In genomic region chr17:31497431-31497830, GRCh38 we compare ENCODE assay signal across 1 cellular context.
TF ChIP-seq lines count a peak whose summit lies in the region.

No MANE protein-coding gene starts in this region.

TF ChIP-seq in HepG2, 621 proteins besides CTCF, POLR2A, EP300 and RAD21 (continued from another document):
- TF ChIP-seq, protein P1, sequence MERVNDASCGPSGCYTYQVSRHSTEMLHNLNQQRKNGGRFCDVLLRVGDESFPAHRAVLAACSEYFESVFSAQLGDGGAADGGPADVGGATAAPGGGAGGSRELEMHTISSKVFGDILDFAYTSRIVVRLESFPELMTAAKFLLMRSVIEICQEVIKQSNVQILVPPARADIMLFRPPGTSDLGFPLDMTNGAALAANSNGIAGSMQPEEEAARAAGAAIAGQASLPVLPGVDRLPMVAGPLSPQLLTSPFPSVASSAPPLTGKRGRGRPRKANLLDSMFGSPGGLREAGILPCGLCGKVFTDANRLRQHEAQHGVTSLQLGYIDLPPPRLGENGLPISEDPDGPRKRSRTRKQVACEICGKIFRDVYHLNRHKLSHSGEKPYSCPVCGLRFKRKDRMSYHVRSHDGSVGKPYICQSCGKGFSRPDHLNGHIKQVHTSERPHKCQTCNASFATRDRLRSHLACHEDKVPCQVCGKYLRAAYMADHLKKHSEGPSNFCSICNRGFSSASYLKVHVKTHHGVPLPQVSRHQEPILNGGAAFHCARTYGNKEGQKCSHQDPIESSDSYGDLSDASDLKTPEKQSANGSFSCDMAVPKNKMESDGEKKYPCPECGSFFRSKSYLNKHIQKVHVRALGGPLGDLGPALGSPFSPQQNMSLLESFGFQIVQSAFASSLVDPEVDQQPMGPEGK (CRISPR knock-in tag; IDR thresholded peaks at IDR 0.05), result 0 out of 2 replicates have a peak, but pooled peaks have one; percentile 16
- TF ChIP-seq, protein P2, sequence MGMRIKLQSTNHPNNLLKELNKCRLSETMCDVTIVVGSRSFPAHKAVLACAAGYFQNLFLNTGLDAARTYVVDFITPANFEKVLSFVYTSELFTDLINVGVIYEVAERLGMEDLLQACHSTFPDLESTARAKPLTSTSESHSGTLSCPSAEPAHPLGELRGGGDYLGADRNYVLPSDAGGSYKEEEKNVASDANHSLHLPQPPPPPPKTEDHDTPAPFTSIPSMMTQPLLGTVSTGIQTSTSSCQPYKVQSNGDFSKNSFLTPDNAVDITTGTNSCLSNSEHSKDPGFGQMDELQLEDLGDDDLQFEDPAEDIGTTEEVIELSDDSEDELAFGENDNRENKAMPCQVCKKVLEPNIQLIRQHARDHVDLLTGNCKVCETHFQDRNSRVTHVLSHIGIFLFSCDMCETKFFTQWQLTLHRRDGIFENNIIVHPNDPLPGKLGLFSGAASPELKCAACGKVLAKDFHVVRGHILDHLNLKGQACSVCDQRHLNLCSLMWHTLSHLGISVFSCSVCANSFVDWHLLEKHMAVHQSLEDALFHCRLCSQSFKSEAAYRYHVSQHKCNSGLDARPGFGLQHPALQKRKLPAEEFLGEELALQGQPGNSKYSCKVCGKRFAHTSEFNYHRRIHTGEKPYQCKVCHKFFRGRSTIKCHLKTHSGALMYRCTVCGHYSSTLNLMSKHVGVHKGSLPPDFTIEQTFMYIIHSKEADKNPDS (CRISPR knock-in tag; IDR thresholded peaks at IDR 0.05), result no peak
- TF ChIP-seq ZNF225 (CRISPR knock-in tag; IDR thresholded peaks at IDR 0.05), result 0 out of 2 replicates have a peak, but pooled peaks have one; percentile 4
